In the genomic region with DNA sequence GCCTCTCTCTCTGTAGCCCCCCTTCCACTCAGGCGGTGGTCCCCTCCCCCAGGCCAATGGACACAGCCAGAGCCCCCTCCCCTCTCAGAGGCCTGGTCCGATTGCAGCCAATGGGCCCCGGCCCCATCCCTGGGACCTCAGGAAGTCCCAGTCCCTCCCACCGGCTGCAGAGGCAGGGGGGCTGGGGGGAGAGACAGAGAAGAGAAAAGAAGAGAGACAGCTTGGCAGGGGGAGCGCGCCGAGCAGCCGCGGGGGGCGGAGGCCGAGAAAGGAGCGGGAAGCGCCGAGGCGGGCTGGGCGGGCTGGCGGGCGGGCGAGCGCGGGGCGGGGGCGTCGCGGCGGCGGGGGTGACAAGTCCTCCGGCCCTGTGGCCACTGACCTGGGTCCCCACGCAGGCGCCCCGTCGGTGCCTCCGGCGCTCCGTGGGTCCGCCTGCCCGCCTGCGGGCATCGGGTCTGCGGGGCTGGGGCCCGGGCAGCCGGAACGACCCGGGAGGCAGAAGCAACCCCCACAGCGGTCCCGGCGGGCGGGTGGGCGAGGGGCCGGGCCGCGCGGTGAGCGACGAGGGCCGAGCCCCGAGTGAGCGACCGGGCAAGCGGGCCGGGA, we compare ENCODE assay signal across 9 cellular contexts. TPM values are rescaled to one million over a fixed set of nuclear protein-coding genes. Genes with fewer than 3 reads are reported as not detected.
DNase-seq lines count a peak whose midpoint lies in the region; ATAC-seq and TF ChIP-seq lines count a peak whose summit lies in the region.
"Had no signal": no experiment of that assay in that cellular context is flagged by ENCODE, and none has a peak within 500 bp of the region (broad histone marks: within the 10 kb centered on the region; RNA-seq: fewer than 3 reads in every experiment).

No MANE protein-coding gene starts in this region.

- H3K4me3 ChIP-seq in HUES48 (ENCODE audit: low read depth, low read length) (peak overlapping the region; percentile 64), Peyer's patch (peak overlapping the region in 3 of 4 donors; percentile 32 to 47 (median 38)), iPS-15b (ENCODE audit: low read depth, low read length) (peak overlapping the region; percentile 68), left lung (no peak overlapping the region)
- H3K4me3 ChIP-seq: gastrocnemius medialis had no signal

- intact Hi-C loops in sciatic nerve (cut with DNase I), result no loop called here
- intact Hi-C loops in left lung (cut with DNase I), result no loop called here

- in situ Hi-C loops in KBM-7 (cut with MboI; ENCODE audit: low pct_unique_long_range_greater_than_20kb, low sequenced_read_pairs), result loop anchor here (25.0 kb wide), 1 partner anchor 165 kb away; no protein-coding TSS in a partner anchor

- no peaks in the 10 kb centered on the region for H3K9me3 ChIP-seq in HUES48 (ENCODE audit: control insufficient read depth, insufficient read depth, low read length)
- no peaks in the 10 kb centered on the region for H3K9me3 ChIP-seq in Peyer's patch
- no peaks in the 10 kb centered on the region for H3K9me3 ChIP-seq in iPS-15b (ENCODE audit: control insufficient read depth, insufficient read depth, low read length)
- H3K9me3 ChIP-seq in left lung, result no peaks in the 10 kb centered on the region
- H3K9me3 ChIP-seq: gastrocnemius medialis had no signal

- no peak for TF ChIP-seq POLR2A in Peyer's patch (IDR thresholded peaks at IDR 0.05)

- H3K27ac ChIP-seq in HUES48 (ENCODE audit: low read depth, low read length) (peak overlapping the region; percentile 77), Peyer's patch (no peak overlapping the region), left lung (no peak overlapping the region)
- H3K27ac ChIP-seq: gastrocnemius medialis had no signal

- TF ChIP-seq CTCF in Peyer's patch (IDR thresholded peaks at IDR 0.05) (no peak), left lung (IDR thresholded peaks at IDR 0.05) (no peak)

- H3K27me3 ChIP-seq in HUES48 (ENCODE audit: control insufficient read depth, insufficient read depth, low read length) (peaks cover 75% of the 10 kb centered on the region), Peyer's patch (peaks cover 0 to 17% of the 10 kb centered on the region in 2 donors), iPS-15b (ENCODE audit: control insufficient read depth, insufficient read depth, low read length) (peaks cover 69% of the 10 kb centered on the region), left lung (peaks cover 12 to 95% of the 10 kb centered on the region in 2 donors)
- H3K27me3 ChIP-seq: gastrocnemius medialis had no signal

- ATAC-seq in sciatic nerve (no peak), left lung (no peak)
- ATAC-seq: gastrocnemius medialis had no signal

- H3K36me3 ChIP-seq in HUES48 (ENCODE audit: control insufficient read depth, insufficient read depth, low read length) (no peaks in the 10 kb centered on the region), Peyer's patch (no peaks in the 10 kb centered on the region), iPS-15b (ENCODE audit: control insufficient read depth, insufficient read depth, low read length) (no peaks in the 10 kb centered on the region), left lung (no peaks in the 10 kb centered on the region)
- H3K36me3 ChIP-seq: gastrocnemius medialis had no signal

- no peak for DNase-seq in Peyer's patch
- peak; percentile 59 for DNase-seq in sciatic nerve (ENCODE audit: low spot score)
- no peak for DNase-seq in KBM-7
- DNase-seq in stimulated activated naive CD4-positive, alpha-beta T cell (lab: John Stamatoyannopoulos, UW), result no peak
- DNase-seq in left lung, result no peak
- DNase-seq: activated CD4-positive, alpha-beta T cell treated with anti-CD3 and anti-CD28 coated beads for 1 hour; gastrocnemius medialis had no signal

- H3K4me1 ChIP-seq in HUES48 (ENCODE audit: control insufficient read depth, insufficient read depth, low read length) (peaks cover 34% of the 10 kb centered on the region), Peyer's patch (peaks cover 0 to 54% (median 6%) of the 10 kb centered on the region in 4 donors), iPS-15b (ENCODE audit: control insufficient read depth, insufficient read depth, low read length) (peaks cover 29% of the 10 kb centered on the region), left lung (peaks cover 0 to 7% of the 10 kb centered on the region in 2 donors)

- H3K9ac ChIP-seq in HUES48 (ENCODE audit: low read depth, low read length), result no peak overlapping the region
- no peak overlapping the region for H3K9ac ChIP-seq in iPS-15b (ENCODE audit: low read depth, low read length)

RNA-seq across cellular contexts. Expression of a gene that starts 11.8 kb away (rescaled TPM):
- 10 to 100 TPM in 3 of 4 donors, 1 to 10 TPM in 1; 1.7 to 24.6 (median 15.6) TPM for total RNA-seq in Peyer's patch
- total RNA-seq in sciatic nerve, result 23.2 TPM
- under 1 TPM; 0.90 to 0.92 TPM for total RNA-seq in left lung

RNA-seq across cellular contexts. Expression of a gene that starts 34.2 kb away (rescaled TPM):
- 10 to 100 TPM; 28.9 to 83.5 (median 54.8) TPM for total RNA-seq in Peyer's patch
- 17.0 TPM for total RNA-seq in sciatic nerve
- total RNA-seq in left lung, result 10 to 100 TPM; 18.6 to 21.9 TPM

RNA-seq across cellular contexts. Expression of a gene that starts 42.6 kb away (rescaled TPM):
- total RNA-seq in Peyer's patch (10 to 100 TPM; 37.4 to 70.1 (median 47.5) TPM), sciatic nerve (67.6 TPM), left lung (10 to 100 TPM; 69.8 to 70.4 TPM)

RNA-seq across cellular contexts. Expression of a gene that starts 51.1 kb away (rescaled TPM):
- under 1 TPM in 1 of 4 donors, not detected in 3; 0.53 TPM for total RNA-seq in Peyer's patch
- total RNA-seq in sciatic nerve, result 1.2 TPM
- not detected for total RNA-seq in left lung
- total RNA-seq: gastrocnemius medialis had no signal

RNA-seq across cellular contexts. Expression of a gene that starts 54.9 kb away (rescaled TPM):
- total RNA-seq in Peyer's patch (1 to 10 TPM in 2 of 4 donors, not detected in 2; 1.8 to 3.3 TPM), sciatic nerve (23.5 TPM), left lung (under 1 TPM; 0.26 to 0.61 TPM)

Comparison
In these comparisons a context has a peak if more than half of its experiments do, and no peak if none do; other contexts are left out.
1. H3K4me3 ChIP-seq: peak in HUES48 (single experiment), Peyer's patch (3 of 4) and iPS-15b (single experiment); none in left lung (0 of 2).